In genomic region chr18:59996370-59996966, GRCh38 we compare ENCODE assay signal across 9 cellular contexts.
DNase-seq lines count a peak whose midpoint lies in the region; ATAC-seq and TF ChIP-seq lines count a peak whose summit lies in the region.
"Had no signal": no experiment of that assay in that cellular context is flagged by ENCODE, and none has a peak within 500 bp of the region (broad histone marks: within the 10 kb centered on the region; RNA-seq: fewer than 3 reads in every experiment).

No MANE protein-coding gene starts in this region.

- no peaks in the 10 kb centered on the region for H3K9me3 ChIP-seq in GM23248 (ENCODE audit: low read depth)
- H3K9me3 ChIP-seq in MG63 = no peaks in the 10 kb centered on the region
- H3K9me3 ChIP-seq in testis = no peaks in the 10 kb centered on the region
- no peaks in the 10 kb centered on the region for H3K9me3 ChIP-seq in ascending aorta

- TF ChIP-seq CTCF in testis (IDR thresholded peaks at IDR 0.05) (peak in 2 of 3 experiments; percentile 56 to 66), ascending aorta (IDR thresholded peaks at IDR 0.05) (no peak)

- H3K9me2 ChIP-seq in GM23248 (ENCODE audit: insufficient read depth) = no peaks in the 10 kb centered on the region

- no peak overlapping the region for H3K4me3 Mint-ChIP-seq in activated CD4-positive, alpha-beta T cell treated with anti-CD3 and anti-CD28 coated beads for 36 hours
- H3K4me3 Mint-ChIP-seq: CD4-positive, CD25-positive, alpha-beta regulatory T cell had no signal

- H3K27me3 Mint-ChIP-seq in activated CD4-positive, alpha-beta T cell treated with anti-CD3 and anti-CD28 coated beads for 36 hours = peaks cover 26% of the 10 kb centered on the region

- H3K27ac Mint-ChIP-seq in activated CD4-positive, alpha-beta T cell treated with anti-CD3 and anti-CD28 coated beads for 36 hours = no peak overlapping the region
- H3K27ac Mint-ChIP-seq: CD4-positive, CD25-positive, alpha-beta regulatory T cell had no signal

- 21 to 25% methylated on average over 5 of the region's 5 CpGs for whole genome bisulfite sequencing in GM23248 (ENCODE audit: low coverage in 1 of 2, low lambda C conversion rate in 2 of 2, missing lambda C conversion rate in 2 of 2), 2 experiments
- 32 to 50% methylated on average over 5 of the region's 5 CpGs for WGBS in testis, 2 donors

- no peaks in the 10 kb centered on the region for H3K79me2 ChIP-seq in GM23248 (ENCODE audit: insufficient read depth)

- POLR2A ChIA-PET in activated CD4-positive, alpha-beta T cell treated with anti-CD3 and anti-CD28 coated beads for 36 hours (lab: Charles Lee) = no interaction called here

- H3K36me3 ChIP-seq in GM23248 (ENCODE audit: low read depth) (no peaks in the 10 kb centered on the region), MG63 (no peaks in the 10 kb centered on the region), testis (ENCODE audit: low read depth, missing control alignments) (no peaks in the 10 kb centered on the region), ascending aorta (no peaks in the 10 kb centered on the region)

- no peak overlapping the region for H3K27ac ChIP-seq in GM23248
- H3K27ac ChIP-seq in testis = no peak overlapping the region
- H3K27ac ChIP-seq in ascending aorta = no peak overlapping the region

- DNase-seq in activated CD4-positive, alpha-beta T cell treated with anti-CD3 and anti-CD28 coated beads for 36 hours = peak; percentile 53
- no peak for DNase-seq in activated CD4-positive, alpha-beta T cell treated with anti-CD3 and anti-CD28 coated beads, Interleukin-2, amount 50 U/mL, for 4 hours
- peak; percentile 68 for DNase-seq in GM23248
- DNase-seq in MG63 = peak; percentile 21
- peak; percentile 35 for DNase-seq in SK-N-DZ (ENCODE audit: low spot score)
- peak; percentile 63 for DNase-seq in glomerular visceral epithelial cell (ENCODE audit: extremely low spot score)
- DNase-seq in testis = peak; percentile 74
- no peak for DNase-seq in ascending aorta (ENCODE audit: low spot score in 2 of 2)

- H4K20me1 ChIP-seq in GM23248 (ENCODE audit: insufficient read depth) = no peaks in the 10 kb centered on the region

- no peaks in the 10 kb centered on the region for H3K36me3 Mint-ChIP-seq in activated CD4-positive, alpha-beta T cell treated with anti-CD3 and anti-CD28 coated beads for 36 hours (ENCODE audit: low read depth)
- H3K36me3 Mint-ChIP-seq: CD4-positive, CD25-positive, alpha-beta regulatory T cell had no signal

- 0 out of 2 replicates have a peak, but pooled peaks cover 4% of the 10 kb centered on the region for H3K4me1 ChIP-seq in GM23248 (ENCODE audit: insufficient read depth)
- H3K4me1 ChIP-seq in testis = no peaks in the 10 kb centered on the region
- H3K4me1 ChIP-seq in ascending aorta = no peaks in the 10 kb centered on the region

- in situ Hi-C loops in GM23248 (cut with MboI) = no loop called here

- TF ChIP-seq POLR2A in testis (IDR thresholded peaks at IDR 0.05) = no peak

- H3K9ac ChIP-seq in GM23248 = no peak overlapping the region

- no peak for ATAC-seq in activated CD4-positive, alpha-beta T cell treated with anti-CD3 and anti-CD28 coated beads for 36 hours

- H3K4me3 ChIP-seq in GM23248 (no peak overlapping the region), MG63 (no peak overlapping the region), testis (no peak overlapping the region), ascending aorta (no peak overlapping the region)

- H3K9me3 Mint-ChIP-seq in activated CD4-positive, alpha-beta T cell treated with anti-CD3 and anti-CD28 coated beads for 36 hours (ENCODE audit: low read depth) = peaks cover 5% of the 10 kb centered on the region

- intact Hi-C loops in activated CD4-positive, alpha-beta T cell treated with anti-CD3 and anti-CD28 coated beads for 36 hours (cut with DNase I, micrococcal nuclease) = no loop called here
- intact Hi-C loops in testis (cut with DNase I; ENCODE audit: low total_unique reads) (no loop called here), ascending aorta (cut with DNase I) (no loop called here)

- H3K4me1 Mint-ChIP-seq in activated CD4-positive, alpha-beta T cell treated with anti-CD3 and anti-CD28 coated beads for 36 hours = no peaks in the 10 kb centered on the region
- H3K4me1 Mint-ChIP-seq: CD4-positive, CD25-positive, alpha-beta regulatory T cell had no signal

- H3K4me2 ChIP-seq in GM23248 (ENCODE audit: unreplicated experiment) = no peak overlapping the region

- no peaks in the 10 kb centered on the region for H3F3A ChIP-seq in GM23248 (ENCODE audit: insufficient read depth)

- H2AFZ ChIP-seq in GM23248 = no peak overlapping the region

- H3K27me3 ChIP-seq in GM23248 (replicated peaks; ENCODE audit: insufficient read depth) (no peaks in the 10 kb centered on the region), MG63 (no peaks in the 10 kb centered on the region; the same call in 1 of the 2 replicates), testis (no peaks in the 10 kb centered on the region), ascending aorta (no peaks in the 10 kb centered on the region)

- CTCF ChIA-PET in activated CD4-positive, alpha-beta T cell treated with anti-CD3 and anti-CD28 coated beads for 36 hours (lab: Charles Lee) = interaction anchor here (0.5 to 1.9 kb wide), 12 partner anchors 8 to 569 kb away, joined by 3 to 15 read pairs (median 3); no protein-coding TSS in a partner anchor

Comparison
In these comparisons a context has a peak if more than half of its experiments do, and no peak if none do; other contexts are left out.
1. DNase-seq: peak in activated CD4-positive, alpha-beta T cell treated with anti-CD3 and anti-CD28 coated beads for 36 hours (single experiment), GM23248 (single experiment), MG63 (single experiment), SK-N-DZ (single experiment), glomerular visceral epithelial cell (single experiment) and testis (single experiment); none in activated CD4-positive, alpha-beta T cell treated with anti-CD3 and anti-CD28 coated beads, Interleukin-2, amount 50 U/mL, for 4 hours (0 of 2) and ascending aorta (0 of 2).
2. CTCF ChIP-seq: peak in testis (2 of 3); none in ascending aorta (0 of 3).